Comparison of ENCODE assay signal across 24 cellular contexts in the genomic region with DNA sequence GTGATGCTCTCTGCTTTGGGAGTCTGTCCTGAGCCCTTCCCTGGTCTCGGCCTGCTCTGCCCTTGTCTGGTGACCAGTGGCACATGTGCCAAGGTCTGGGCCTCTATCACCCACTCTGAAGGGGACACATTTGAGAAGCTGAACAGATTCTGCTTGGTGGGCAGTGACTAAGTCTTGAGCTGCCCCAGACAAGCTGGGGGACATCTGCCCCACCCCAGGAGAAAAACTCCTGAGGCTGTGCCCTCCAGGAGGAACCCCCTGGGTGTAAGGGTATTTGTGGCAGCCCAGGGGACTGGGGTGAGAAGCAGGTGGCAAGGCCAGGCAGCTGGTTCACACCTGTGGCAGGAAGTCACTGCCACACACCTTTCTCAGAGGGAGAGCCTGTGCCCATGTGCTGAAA.
"Had no signal": no experiment of that assay in that cellular context is flagged by ENCODE, and none has a peak within 500 bp of the region (broad histone marks: within the 10 kb centered on the region; RNA-seq: fewer than 3 reads in every experiment).

No MANE protein-coding gene starts in this region.

- H3K9me3 ChIP-seq: adrenal gland, body of pancreas, colonic mucosa, gastrocnemius medialis, left ventricle myocardium inferior, psoas muscle, sigmoid colon, tibial artery, upper lobe of right lung had no signal

- H3K9ac ChIP-seq: parathyroid adenoma had no signal

- DNase-seq: activated CD4-positive, alpha-beta memory T cell treated with anti-CD3 and anti-CD28 coated beads, Interleukin-2, amount 10 ng/mL, durations not matched to agents 7 days and 5 days; activated CD4-positive, alpha-beta T cell treated with anti-CD3 and anti-CD28 coated beads for 1 hour; activated CD4-positive, alpha-beta T cell treated with anti-CD3 and anti-CD28 coated beads, Interleukin-2, amount 10 ng/mL, durations not matched to agents 7 days and 5 days; activated naive CD4-positive, alpha-beta T cell treated with Interleukin-2 at 50 U/mL for 16 hours; activated T-cell treated with anti-CD3 and anti-CD28 coated beads, Interleukin-2, amount 50 U/mL, for 4 hours; adrenal gland; body of pancreas; cerebellar nuclear complex; colonic mucosa; effector memory CD4-positive, alpha-beta T cell; gastrocnemius medialis; left ventricle myocardium inferior; naive thymus-derived CD4-positive, alpha-beta T cell; nucleus accumbens; psoas muscle; sigmoid colon; stimulated activated CD4-positive, alpha-beta T cell treated with anti-CD3 and anti-CD28 coated beads, Interleukin-4, amount 100 ng/mL, for 1 hour; stimulated activated naive CD8-positive, alpha-beta T cell treated with anti-CD3 and anti-CD28 coated beads, Interleukin-15, Interleukin-2, amounts not matched to agents 100 U/mL and 50 U/mL, for 24 hours; T-helper 17 cell; upper lobe of right lung had no signal

- ATAC-seq: activated T-cell treated with anti-CD3 and anti-CD28 coated beads, Interleukin-2, amount 50 U/mL, for 4 hours; body of pancreas; gastrocnemius medialis; naive thymus-derived CD4-positive, alpha-beta T cell; stimulated activated naive CD8-positive, alpha-beta T cell treated with anti-CD3 and anti-CD28 coated beads, Interleukin-15, Interleukin-2, amounts not matched to agents 100 U/mL and 50 U/mL, for 24 hours; T-helper 17 cell; upper lobe of right lung; WTC11 had no signal

- H3K79me2 ChIP-seq: parathyroid adenoma had no signal

- H3K27me3 ChIP-seq: adrenal gland, body of pancreas, colonic mucosa, gastrocnemius medialis, sigmoid colon, tibial artery, upper lobe of right lung had no signal

- H3K36me3 ChIP-seq: adrenal gland, colonic mucosa, gastrocnemius medialis, left ventricle myocardium inferior, sigmoid colon, tibial artery, upper lobe of right lung had no signal

- H3K4me3 ChIP-seq: adrenal gland, body of pancreas, colonic mucosa, gastrocnemius medialis, left ventricle myocardium inferior, lung, psoas muscle, sigmoid colon, tibial artery, upper lobe of right lung had no signal

- H3K4me1 ChIP-seq: adrenal gland, body of pancreas, colonic mucosa, parathyroid adenoma, psoas muscle, sigmoid colon, upper lobe of right lung had no signal

- H2AFZ ChIP-seq: parathyroid adenoma had no signal

- H3K27ac ChIP-seq: adrenal gland, body of pancreas, colonic mucosa, gastrocnemius medialis, left ventricle myocardium inferior, parathyroid adenoma, psoas muscle, sigmoid colon, upper lobe of right lung had no signal
